24 cellular contexts compared by ENCODE assay signal in genomic region chr3:57036952-57037351, GRCh38. TPM values are rescaled to one million over a fixed set of nuclear protein-coding genes. Genes with fewer than 3 reads are reported as not detected.
"Had no signal": no experiment of that assay in that cellular context is flagged by ENCODE, and none has a peak within 500 bp of the region (broad histone marks: within the 10 kb centered on the region; RNA-seq: fewer than 3 reads in every experiment).

No MANE protein-coding gene starts in this region.

- H3K4me1 Mint-ChIP-seq: immature natural killer cell, neural crest cell had no signal

- H3K4me1 ChIP-seq: gastrocnemius medialis, right lobe of liver, thyroid gland had no signal

- H3K27ac Mint-ChIP-seq: dendritic cell treated with granulocyte-macrophage colony-stimulating factor and Interleukin-4, amounts not matched to agents 40 ng/mL and 50 ng/mL, for 4 days; effector memory CD8-positive, alpha-beta T cell; immature natural killer cell; naive thymus-derived CD8-positive, alpha-beta T cell; stimulated activated naive B cell treated with anti-CD40 and anti-IgM and Interleukin-4, amounts not matched to agents 10 μg/mL and 1 μg/mL and 100 μg/mL, for 72 hours; type B pancreatic cell had no signal

- H3K9me3 Mint-ChIP-seq: dendritic cell treated with granulocyte-macrophage colony-stimulating factor and Interleukin-4, amounts not matched to agents 40 ng/mL and 50 ng/mL, for 4 days; effector memory CD8-positive, alpha-beta T cell; immature natural killer cell; naive thymus-derived CD8-positive, alpha-beta T cell; neural crest cell; stimulated activated naive B cell treated with anti-CD40 and anti-IgM and Interleukin-4, amounts not matched to agents 10 μg/mL and 1 μg/mL and 100 μg/mL, for 72 hours; type B pancreatic cell had no signal

- H3K4me3 Mint-ChIP-seq: dendritic cell treated with granulocyte-macrophage colony-stimulating factor and Interleukin-4, amounts not matched to agents 40 ng/mL and 50 ng/mL, for 4 days; effector memory CD8-positive, alpha-beta T cell; immature natural killer cell; naive thymus-derived CD8-positive, alpha-beta T cell; neural crest cell; stimulated activated naive B cell treated with anti-CD40 and anti-IgM and Interleukin-4, amounts not matched to agents 10 μg/mL and 1 μg/mL and 100 μg/mL, for 72 hours; type B pancreatic cell had no signal

- H3K27me3 Mint-ChIP-seq: type B pancreatic cell had no signal

- ATAC-seq: effector memory CD8-positive, alpha-beta T cell; gastrocnemius medialis; mucosa of descending colon; naive thymus-derived CD8-positive, alpha-beta T cell; right lobe of liver; stimulated activated naive B cell treated with anti-CD40 and anti-IgM and Interleukin-4, amounts not matched to agents 10 μg/mL and 1 μg/mL and 100 μg/mL, for 72 hours had no signal

- H3K36me3 Mint-ChIP-seq: immature natural killer cell; naive thymus-derived CD8-positive, alpha-beta T cell; stimulated activated naive B cell treated with anti-CD40 and anti-IgM and Interleukin-4, amounts not matched to agents 10 μg/mL and 1 μg/mL and 100 μg/mL, for 72 hours had no signal

- H3K27me3 ChIP-seq: esophagus muscularis mucosa, gastrocnemius medialis, right lobe of liver, stomach, suprapubic skin, thyroid gland had no signal

- H3K36me3 ChIP-seq: gastrocnemius medialis, right lobe of liver, thyroid gland had no signal

- DNase-seq: cerebellar nuclear complex; effector memory CD8-positive, alpha-beta T cell; gastrocnemius medialis; immature natural killer cell; mucosa of descending colon; naive thymus-derived CD8-positive, alpha-beta T cell; right lobe of liver; stimulated activated CD4-positive, alpha-beta T cell treated with anti-CD3 and anti-CD28 coated beads, Interleukin-2, amount 100 ng/mL, for 24 hours; stimulated activated CD4-positive, alpha-beta T cell treated with anti-CD3 and anti-CD28 coated beads, Interleukin-4, amount 100 ng/mL, for 4 hours; stimulated activated naive B cell treated with anti-CD40 and anti-IgM and Interleukin-4, amounts not matched to agents 10 μg/mL and 1 μg/mL and 100 μg/mL, for 72 hours; stomach; thyroid gland had no signal

- H3K9me3 ChIP-seq: esophagus muscularis mucosa, gastrocnemius medialis, mucosa of descending colon, right lobe of liver, stomach, suprapubic skin, thyroid gland had no signal

- H3K4me3 ChIP-seq: esophagus muscularis mucosa, gastrocnemius medialis, mucosa of descending colon, right lobe of liver, stomach, suprapubic skin, thyroid gland had no signal

- H3K27ac ChIP-seq: epithelial cell of prostate, esophagus muscularis mucosa, gastrocnemius medialis, right lobe of liver, stomach, suprapubic skin, thyroid gland had no signal

RNA-seq across cellular contexts. Expression of gene SPATA12, which starts 23.5 kb away (rescaled TPM):
- total RNA-seq: fibroblast of villous mesenchyme; gastrocnemius medialis; liver; lung microvascular endothelial cell; naive thymus-derived CD8-positive, alpha-beta T cell; neural crest cell; osteocyte; posterior vena cava; skeletal muscle tissue; stomach; suprapubic skin; thyroid gland had no signal
- polyA plus RNA-seq: immature natural killer cell; liver; naive thymus-derived CD8-positive, alpha-beta T cell had no signal
